ENCODE assay signal across 9 cellular contexts in genomic region chr1:155984341-155984740, GRCh38. TPM values are rescaled to one million over a fixed set of nuclear protein-coding genes. Genes with fewer than 3 reads are reported as not detected.
A peak's percentile ranks its signal among the peaks of the same experiment; 100 is the strongest.
DNase-seq lines count a peak whose midpoint lies in the region; TF ChIP-seq lines count a peak whose summit lies in the region.
"Had no signal": no experiment of that assay in that cellular context is flagged by ENCODE, and none has a peak within 500 bp of the region (broad histone marks: within the 10 kb centered on the region; RNA-seq: fewer than 3 reads in every experiment).

No MANE protein-coding gene starts in this region.

- H3K27ac ChIP-seq in mammary epithelial cell (ENCODE audit: insufficient read depth, low read depth, low read length) = peak overlapping the region; percentile 71
- no peak overlapping the region for H3K27ac ChIP-seq in effector memory CD4-positive, alpha-beta T cell (ENCODE audit: insufficient read depth, low read length, poor library complexity, severe bottlenecking)

- peaks cover 7% of the 10 kb centered on the region for H3K27me3 Mint-ChIP-seq in nephron progenitor cell (ENCODE audit: low read depth, poor library complexity)

- H3K4me3 ChIP-seq in mammary epithelial cell (replicated peaks in 1 of 3; ENCODE audit: insufficient read depth in 1 of 3, low read depth in 2 of 3, low read length in 3 of 3) (no peak overlapping the region), HAP-1 (no peak overlapping the region)
- H3K4me3 ChIP-seq in effector memory CD4-positive, alpha-beta T cell (ENCODE audit: insufficient read depth, low read depth, low read length, poor library complexity, severe bottlenecking) = no peak overlapping the region

- no peak for TF ChIP-seq CTCF in mammary epithelial cell (conservative IDR thresholded peaks at IDR 0.05 in 1 of 2, IDR thresholded peaks at IDR 0.05 in 1 of 2; ENCODE audit: extremely low read depth in 1 of 2, insufficient read depth in 1 of 2, low read depth in 1 of 2, low read length in 2 of 2)
- no peak for TF ChIP-seq CTCF in nephron progenitor cell (IDR thresholded peaks at IDR 0.05)

- H3K79me2 ChIP-seq in mammary epithelial cell (ENCODE audit: insufficient read depth, low read length) = peaks cover 25% of the 10 kb centered on the region

- no peak overlapping the region for H3K4me2 ChIP-seq in mammary epithelial cell (ENCODE audit: insufficient read depth, low read depth, low read length)

- no peaks in the 10 kb centered on the region for H3K9me3 Mint-ChIP-seq in nephron progenitor cell

- H3K4me3 Mint-ChIP-seq in nephron progenitor cell = no peak overlapping the region

- in situ Hi-C loops in mammary epithelial cell (cut with MboI; ENCODE audit: low sequenced_read_pairs in 2 of 2) (no loop called here), HAP-1 (cut with MboI; ENCODE audit: low sequenced_read_pairs) (no loop called here)

- CTCF ChIA-PET in mammary epithelial cell (lab: Charles Lee; ENCODE audit: low non-redundant PET) = no interaction called here

- H3K4me1 ChIP-seq in mammary epithelial cell (ENCODE audit: insufficient read depth, low read length) (peaks cover 57% of the 10 kb centered on the region), HAP-1 (peaks cover 7% of the 10 kb centered on the region)
- H3K4me1 ChIP-seq in effector memory CD4-positive, alpha-beta T cell (ENCODE audit: control insufficient read depth, insufficient read depth, low read length, poor library complexity, severe bottlenecking) = peaks cover 36% of the 10 kb centered on the region

- peak overlapping the region; percentile 40 for H3K27ac Mint-ChIP-seq in nephron progenitor cell

- H3K36me3 ChIP-seq in mammary epithelial cell (ENCODE audit: insufficient read depth, low read length) (no peaks in the 10 kb centered on the region), HAP-1 (replicated peaks) (no peaks in the 10 kb centered on the region)
- no peaks in the 10 kb centered on the region for H3K36me3 ChIP-seq in effector memory CD4-positive, alpha-beta T cell (ENCODE audit: control insufficient read depth, insufficient read depth, low read length)

- no TSS peak for BruUV-seq in mammary epithelial cell (replicated peaks; lab: Mats Ljungman, UMichigan)

- no peaks in the 10 kb centered on the region for H3K36me3 Mint-ChIP-seq in nephron progenitor cell (ENCODE audit: low read depth)

- dilution Hi-C loops in mammary epithelial cell (cut with HindIII; ENCODE audit: low sequenced_read_pairs) = no loop called here

- H4K20me1 ChIP-seq in mammary epithelial cell (ENCODE audit: insufficient read depth, low read length) = no peaks in the 10 kb centered on the region

- WGBS in mammary epithelial cell (ENCODE audit: low coverage, missing lambda C conversion rate) = 98% methylated on average over 7 of the region's 7 CpGs

- DNase-seq in DMS153 (lab: John Stamatoyannopoulos, UW) (peak; percentile 84), NCI-H2029 (lab: John Stamatoyannopoulos, UW) (peak; percentile 94), mammary epithelial cell (no peak), nephron progenitor cell (no peak), NCI-H1694 (lab: John Stamatoyannopoulos, UW) (no peak), HAP-1 (ENCODE audit: low spot score in 2 of 2) (no peak)
- DNase-seq in stimulated activated naive CD4-positive, alpha-beta T cell treated with Interleukin-2 at 50 U/mL for 16 hours (lab: John Stamatoyannopoulos, UW) = no peak
- DNase-seq in effector memory CD4-positive, alpha-beta T cell = no peak

- H2AFZ ChIP-seq in mammary epithelial cell (ENCODE audit: low read depth, low read length) = no peak overlapping the region

- no peaks in the 10 kb centered on the region for H3K27me3 ChIP-seq in mammary epithelial cell (ENCODE audit: insufficient read depth, low read length)
- no peaks in the 10 kb centered on the region for H3K27me3 ChIP-seq in effector memory CD4-positive, alpha-beta T cell (replicated peaks; ENCODE audit: control insufficient read depth, insufficient read depth, low read length, poor library complexity, severe bottlenecking)
- no peaks in the 10 kb centered on the region for H3K27me3 ChIP-seq in HAP-1 (ENCODE audit: low read depth)

- H3K9me3 ChIP-seq in mammary epithelial cell (replicated peaks; ENCODE audit: insufficient read depth, low read length) (no peaks in the 10 kb centered on the region), HAP-1 (no peaks in the 10 kb centered on the region)
- H3K9me3 ChIP-seq in effector memory CD4-positive, alpha-beta T cell (ENCODE audit: control insufficient read depth, low read length) = no peaks in the 10 kb centered on the region

- H3K9ac ChIP-seq in mammary epithelial cell (ENCODE audit: insufficient read depth, low read length) = no peak overlapping the region

- intact Hi-C loops in mammary epithelial cell (cut with micrococcal nuclease) = no loop called here

- H3K4me1 Mint-ChIP-seq in nephron progenitor cell = peaks cover 60% of the 10 kb centered on the region

RNA-seq across cellular contexts. Expression of gene ARHGEF2, which starts 6.0 kb away (rescaled TPM):
- 100 to 1,000 TPM in 1 of 2 donors, 10 to 100 TPM in 1; 79.4 to 161 TPM for total RNA-seq in mammary epithelial cell
- 69.9 TPM for polyA plus RNA-seq in mammary epithelial cell
- 60.4 TPM for polyA minus RNA-seq in mammary epithelial cell

RNA-seq across cellular contexts. Expression of gene SSR2, which starts 36.4 kb away (rescaled TPM):
- 100 to 1,000 TPM; 158 to 195 TPM for total RNA-seq in mammary epithelial cell
- polyA plus RNA-seq in mammary epithelial cell = 511 TPM
- 194 TPM for polyA minus RNA-seq in mammary epithelial cell

RNA-seq across cellular contexts. Expression of gene RXFP4, which starts 42.9 kb away (rescaled TPM):
- total RNA-seq in mammary epithelial cell = not detected
- polyA plus RNA-seq in mammary epithelial cell = 0.07 TPM
- not detected for polyA minus RNA-seq in mammary epithelial cell
- total RNA-seq: right cardiac atrium had no signal
- polyA plus RNA-seq: right cardiac atrium had no signal

RNA-seq across cellular contexts. Expression of gene KHDC4, which starts 50.1 kb away (rescaled TPM):
- 10 to 100 TPM; 35.3 to 56.5 TPM for total RNA-seq in mammary epithelial cell
- 28.9 TPM for polyA plus RNA-seq in mammary epithelial cell
- 41.3 TPM for polyA minus RNA-seq in mammary epithelial cell

Comparison
In these comparisons a context has a peak if more than half of its experiments do, and no peak if none do; other contexts are left out.
1. DNase-seq: peak in DMS153 (single experiment) and NCI-H2029 (single experiment); none in mammary epithelial cell (single experiment), nephron progenitor cell (single experiment), stimulated activated naive CD4-positive, alpha-beta T cell treated with Interleukin-2 at 50 U/mL for 16 hours (single experiment), effector memory CD4-positive, alpha-beta T cell (0 of 3), NCI-H1694 (single experiment) and HAP-1 (0 of 2).